In genomic region chr1:204286841-204287387, GRCh38 we compare ENCODE assay signal across 8 cellular contexts.
DNase-seq lines count a peak whose midpoint lies in the region; ATAC-seq lines count a peak whose summit lies in the region.

No MANE protein-coding gene starts in this region.

- H3K9me3 Mint-ChIP-seq in dendritic cell treated with granulocyte-macrophage colony-stimulating factor and Interleukin-4, amounts not matched to agents 40 ng/mL and 50 ng/mL, for 4 days = no peaks in the 10 kb centered on the region

- H3K4me1 ChIP-seq in muscle layer of duodenum (ENCODE audit: control insufficient read depth in 1 of 2, insufficient read depth in 2 of 2, low read length in 2 of 2) = peaks cover 6 to 16% of the 10 kb centered on the region in 2 donors

- peaks cover 59% of the 10 kb centered on the region for H3K4me1 Mint-ChIP-seq in dendritic cell treated with granulocyte-macrophage colony-stimulating factor and Interleukin-4, amounts not matched to agents 40 ng/mL and 50 ng/mL, for 4 days (ENCODE audit: low read depth)

- intact Hi-C loops in Right ventricle myocardium inferior (cut with DNase I) = no loop called here
- intact Hi-C loops in cardiac septum (cut with DNase I) = no loop called here
- intact Hi-C loops in dendritic cell treated with granulocyte-macrophage colony-stimulating factor and Interleukin-4, amounts not matched to agents 40 ng/mL and 50 ng/mL, for 4 days (cut with micrococcal nuclease) = no loop called here

- no peaks in the 10 kb centered on the region for H3K36me3 ChIP-seq in muscle layer of duodenum (ENCODE audit: control insufficient read depth in 1 of 2, insufficient read depth in 2 of 2, low read length in 2 of 2)

- no peak for DNase-seq in Right ventricle myocardium inferior (ENCODE audit: missing footprints)
- DNase-seq in cardiac septum (ENCODE audit: low spot score) = no peak
- peak; percentile 72 for DNase-seq in UCSD-AML1 (lab: John Stamatoyannopoulos, UW; ENCODE audit: unreplicated experiment)
- peak; percentile 73 for DNase-seq in ureter (ENCODE audit: low spot score)

- no peaks in the 10 kb centered on the region for H3K27me3 ChIP-seq in muscle layer of duodenum (ENCODE audit: low read depth, low read length)

- no peaks in the 10 kb centered on the region for H3K36me3 Mint-ChIP-seq in dendritic cell treated with granulocyte-macrophage colony-stimulating factor and Interleukin-4, amounts not matched to agents 40 ng/mL and 50 ng/mL, for 4 days (ENCODE audit: low read depth)

- ATAC-seq in Right ventricle myocardium inferior = peak; percentile 29
- ATAC-seq in GM21786 (IDR thresholded peaks at IDR 0.05; ENCODE audit: unreplicated experiment) = no peak
- no peak for ATAC-seq in HG02759 (IDR thresholded peaks at IDR 0.05; ENCODE audit: unreplicated experiment)

- H3K4me3 Mint-ChIP-seq in dendritic cell treated with granulocyte-macrophage colony-stimulating factor and Interleukin-4, amounts not matched to agents 40 ng/mL and 50 ng/mL, for 4 days = peak overlapping the region; percentile 76

- H3K4me3 ChIP-seq in muscle layer of duodenum (ENCODE audit: low read depth in 1 of 2, low read length in 2 of 2) = peak overlapping the region in 1 of 2 donors; percentile 37

- H3K27ac Mint-ChIP-seq in dendritic cell treated with granulocyte-macrophage colony-stimulating factor and Interleukin-4, amounts not matched to agents 40 ng/mL and 50 ng/mL, for 4 days = peak overlapping the region; percentile 92

- no peaks in the 10 kb centered on the region for H3K9me3 ChIP-seq in muscle layer of duodenum (ENCODE audit: control insufficient read depth in 1 of 2, low read length in 2 of 2)

- H3K27me3 Mint-ChIP-seq in dendritic cell treated with granulocyte-macrophage colony-stimulating factor and Interleukin-4, amounts not matched to agents 40 ng/mL and 50 ng/mL, for 4 days = peaks cover 3% of the 10 kb centered on the region

- H3K27ac ChIP-seq in muscle layer of duodenum (ENCODE audit: low read length) = peak overlapping the region; percentile 57

Comparison
In these comparisons a context has a peak if more than half of its experiments do, and no peak if none do; other contexts are left out.
1. DNase-seq: peak in UCSD-AML1 (single experiment) and ureter (single experiment); none in Right ventricle myocardium inferior (single experiment) and cardiac septum (single experiment).